In the genomic region with DNA sequence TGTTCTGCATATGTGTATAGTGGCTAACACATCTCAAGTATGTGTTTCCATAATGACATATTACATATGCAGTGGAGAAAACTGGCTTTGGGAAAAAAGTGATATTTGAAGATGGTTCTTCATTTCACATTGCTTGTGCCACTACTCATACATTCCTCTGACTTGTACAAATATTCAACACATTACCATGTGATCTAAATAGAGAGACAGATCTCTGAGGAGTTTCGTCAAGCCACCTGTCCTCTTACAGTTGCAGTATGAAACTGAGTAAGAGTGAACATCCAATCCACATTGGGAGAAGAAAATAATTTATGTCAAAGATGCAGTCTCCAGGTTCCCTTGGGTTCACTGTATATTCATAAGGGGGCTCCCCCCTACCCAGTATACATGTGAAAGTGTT, we compare ENCODE assay signal across 21 cellular contexts.
"Had no signal": no experiment of that assay in that cellular context is flagged by ENCODE, and none has a peak within 500 bp of the region (broad histone marks: within the 10 kb centered on the region; RNA-seq: fewer than 3 reads in every experiment).

No MANE protein-coding gene starts in this region.

- H3K36me3 ChIP-seq: prostate gland, right atrium auricular region, sigmoid colon, spleen, tibial artery had no signal

- H3K9me3 ChIP-seq: prostate gland, right atrium auricular region, sigmoid colon, spleen, testis, tibial artery had no signal

- DNase-seq: dorsolateral prefrontal cortex; effector CD4-positive, alpha-beta T cell; hypothalamus; immature natural killer cell; mesendoderm; midbrain; naive thymus-derived CD8-positive, alpha-beta T cell; nephron progenitor cell; nucleus accumbens; sigmoid colon; spleen; stimulated activated CD4-positive, alpha-beta T cell treated with anti-CD3 and anti-CD28 coated beads, Interleukin-4, amount 100 ng/mL, for 4 hours; stimulated activated naive CD8-positive, alpha-beta T cell treated with anti-CD3 and anti-CD28 coated beads, Interleukin-15, Interleukin-2, amounts not matched to agents 100 U/mL and 50 U/mL, for 24 hours; substantia nigra; testis; tibial artery had no signal

- H3K4me3 ChIP-seq: dorsolateral prefrontal cortex, prostate gland, right atrium auricular region, sigmoid colon, skin epidermis, spleen, testis, tibial artery had no signal

- H3K27me3 ChIP-seq: right atrium auricular region, sigmoid colon, testis, tibial artery had no signal

- ATAC-seq: left lobe of liver; naive thymus-derived CD8-positive, alpha-beta T cell; stimulated activated memory B cell treated with anti-CD40 and anti-IgM and Interleukin-4, amounts not matched to agents 10 μg/mL and 1 μg/mL and 100 μg/mL, for 72 hours; stimulated activated naive CD8-positive, alpha-beta T cell treated with anti-CD3 and anti-CD28 coated beads, Interleukin-15, Interleukin-2, amounts not matched to agents 100 U/mL and 50 U/mL, for 24 hours had no signal

- H3K27ac ChIP-seq: dorsolateral prefrontal cortex, prostate gland, right atrium auricular region, sigmoid colon, skin epidermis, spleen, testis, tibial artery had no signal

- H3K4me1 ChIP-seq: prostate gland, sigmoid colon, spleen had no signal
